8 cellular contexts compared by ENCODE assay signal in the genomic region with DNA sequence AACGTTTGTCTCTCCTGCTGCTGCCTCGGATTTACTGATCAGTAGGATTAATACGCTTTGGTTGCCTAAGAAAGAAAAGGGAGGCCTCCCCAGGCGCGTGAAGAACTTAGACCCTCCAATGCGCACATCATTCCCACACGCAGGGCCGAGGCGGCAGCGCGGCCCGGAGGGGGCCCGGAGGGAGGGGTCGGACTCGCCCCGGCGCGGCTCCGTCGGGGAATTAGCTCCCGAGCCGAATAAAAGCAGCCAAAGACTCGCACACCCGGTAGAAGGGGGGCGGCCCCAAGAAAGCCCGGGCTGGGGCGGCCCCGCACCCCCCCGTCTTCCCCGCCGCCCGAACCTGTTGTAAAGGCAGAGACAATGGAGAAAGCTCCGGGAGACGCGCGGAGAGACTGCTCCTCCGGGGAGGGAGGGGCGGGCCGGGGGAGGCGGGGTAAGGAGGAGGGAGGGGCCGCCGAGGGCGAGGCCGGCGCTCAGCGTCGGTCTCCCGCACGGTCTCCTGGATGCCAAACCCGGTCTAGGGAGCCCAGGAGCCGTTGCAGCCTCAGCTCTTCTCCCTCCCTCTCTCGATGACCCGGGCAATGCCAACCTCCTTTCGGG. TPM values are rescaled to one million over a fixed set of nuclear protein-coding genes. Genes with fewer than 3 reads are reported as not detected.
DNase-seq lines count a peak whose midpoint lies in the region; ATAC-seq lines count a peak whose summit lies in the region.

A gene (minus strand): TSS at position 362 of the 600 bp plus-strand sequence. CDS start 446 bp downstream, outside the sequence.

- H3K9me3 ChIP-seq in BLaER1: peaks cover 5% of the 10 kb centered on the region
- H3K9me3 ChIP-seq in effector memory CD4-positive, alpha-beta T cell (ENCODE audit: control insufficient read depth, low read length): peaks cover 4% of the 10 kb centered on the region
- H3K9me3 ChIP-seq in mononuclear cell (ENCODE audit: low read depth, low read length): peaks cover 9% of the 10 kb centered on the region

- peak within 1 kb of the TSS; percentile 66 for H3K4me3 ChIP-seq in BLaER1
- peak within 1 kb of the TSS; percentile 79 for H3K4me3 ChIP-seq in effector memory CD4-positive, alpha-beta T cell (ENCODE audit: insufficient read depth, low read depth, low read length, poor library complexity, severe bottlenecking)
- peak within 1 kb of the TSS; percentile 49 for H3K4me3 ChIP-seq in mononuclear cell (ENCODE audit: low read length)

- H3K4me2 ChIP-seq in BLaER1: peak within 1 kb of the TSS; percentile 99

- peaks cover 16% of the 10 kb centered on the region; the same call in 1 of the 2 replicates for H4K20me1 ChIP-seq in BLaER1

- ATAC-seq in GM21786 (IDR thresholded peaks at IDR 0.05; ENCODE audit: unreplicated experiment): peak; percentile 32

- DNase-seq in NCI-H446 treated with DMSO at 0.1 percent for 48 hours (lab: John Stamatoyannopoulos, UW) (peak; percentile 75), GOT3 (lab: John Stamatoyannopoulos, UW) (no peak)
- peak; percentile 52 to 57 for DNase-seq in activated CD8-positive, alpha-beta memory T cell treated with anti-CD3 and anti-CD28 coated beads for 4 hours (ENCODE audit: low read depth in 2 of 2)
- peak; percentile 47 to 58 (median 56) for DNase-seq in effector memory CD4-positive, alpha-beta T cell
- peak; percentile 63 for DNase-seq in stimulated activated CD8-positive, alpha-beta memory T cell treated with anti-CD3 and anti-CD28 coated beads, Interleukin-4, amount 100 ng/mL, for 24 hours (ENCODE audit: low read depth)

- H3K36me3 ChIP-seq in BLaER1: no peaks in the 10 kb centered on the region
- no peaks in the 10 kb centered on the region for H3K36me3 ChIP-seq in effector memory CD4-positive, alpha-beta T cell (ENCODE audit: control insufficient read depth, insufficient read depth, low read length)

- no peak within 1 kb of the TSS for H3K27ac ChIP-seq in BLaER1
- H3K27ac ChIP-seq in effector memory CD4-positive, alpha-beta T cell (ENCODE audit: insufficient read depth, low read length, poor library complexity, severe bottlenecking): peak within 1 kb of the TSS; percentile 60

- H3K9ac ChIP-seq in BLaER1: peak within 1 kb of the TSS; percentile 1; the same call in 1 of the 2 replicates

- H3K27me3 ChIP-seq in BLaER1 (peaks cover 31% of the 10 kb centered on the region), mononuclear cell (ENCODE audit: insufficient read depth, low read length) (peaks cover 59% of the 10 kb centered on the region)
- no peaks in the 10 kb centered on the region for H3K27me3 ChIP-seq in effector memory CD4-positive, alpha-beta T cell (replicated peaks; ENCODE audit: control insufficient read depth, insufficient read depth, low read length, poor library complexity, severe bottlenecking)

- H3K4me1 ChIP-seq in BLaER1 (peaks cover 18% of the 10 kb centered on the region), mononuclear cell (ENCODE audit: insufficient read depth, low read length) (peaks cover 6% of the 10 kb centered on the region)
- peaks cover 5% of the 10 kb centered on the region for H3K4me1 ChIP-seq in effector memory CD4-positive, alpha-beta T cell (ENCODE audit: control insufficient read depth, insufficient read depth, low read length, poor library complexity, severe bottlenecking)

RNA-seq across cellular contexts. Expression of the gene that starts here (rescaled TPM):
- 208 TPM for total RNA-seq in mononuclear cell
